ENCODE assay signal across 9 cellular contexts in the genomic region with DNA sequence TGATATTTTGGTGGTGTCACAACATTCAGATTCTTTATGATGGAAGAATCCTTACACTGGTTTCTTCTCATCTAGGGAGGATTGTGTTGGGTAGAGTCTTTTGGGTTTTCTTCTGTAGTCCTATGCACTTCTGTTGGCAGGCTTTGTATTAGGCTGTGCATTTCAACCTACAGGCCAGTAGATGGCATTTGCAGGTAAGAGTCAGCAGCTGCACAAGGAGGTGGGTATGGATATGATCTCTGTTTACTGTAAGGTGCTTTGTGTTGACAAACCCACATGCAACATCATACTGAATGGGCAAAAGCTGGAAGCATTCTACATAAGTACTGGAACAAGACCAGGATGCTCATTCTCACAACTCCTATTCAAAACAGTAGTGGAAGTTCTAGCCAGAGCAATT.
A peak's percentile ranks its signal among the peaks of the same experiment; 100 is the strongest.
DNase-seq lines count a peak whose midpoint lies in the region; ATAC-seq and TF ChIP-seq lines count a peak whose summit lies in the region.
"Had no signal": no experiment of that assay in that cellular context is flagged by ENCODE, and none has a peak within 500 bp of the region (broad histone marks: within the 10 kb centered on the region; RNA-seq: fewer than 3 reads in every experiment).

No MANE protein-coding gene starts in this region.

- in situ Hi-C loops in ACHN (cut with HindIII; ENCODE audit: low pct_ligation_motif_present, low pct_unique_long_range_greater_than_20kb, low sequenced_read_pairs) = no loop called here

- peak; percentile 57 for ATAC-seq in GM19043 (IDR thresholded peaks at IDR 0.05; ENCODE audit: low read depth, unreplicated experiment)
- no peak for ATAC-seq in mucosa of descending colon
- no peak for ATAC-seq in body of pancreas

- TF ChIP-seq POLR2A in adrenal gland (IDR thresholded peaks at IDR 0.05) (no peak), body of pancreas (IDR thresholded peaks at IDR 0.05) (no peak)

- DNase-seq in ACHN (peak; percentile 19), NCI-H82 (lab: John Stamatoyannopoulos, UW) (peak; percentile 75), choroid plexus epithelial cell (ENCODE audit: low read depth) (peak; percentile 33), adrenal gland (no peak), mucosa of descending colon (no peak), T-helper 1 cell (no peak), body of pancreas (no peak)

- intact Hi-C loops in adrenal gland (cut with DNase I) = no loop called here
- intact Hi-C loops in mucosa of descending colon (cut with DNase I, micrococcal nuclease) = no loop called here
- intact Hi-C loops in body of pancreas (cut with DNase I) = no loop called here

- H3K27ac ChIP-seq in adrenal gland (no peak overlapping the region), body of pancreas (no peak overlapping the region)
- H3K27ac ChIP-seq: BLaER1 treated with 17β-estradiol and CSF1 and Interleukin-3, amounts not matched to agents 10 nM and 100 nM had no signal

- no peak overlapping the region for H3K4me3 ChIP-seq in choroid plexus epithelial cell (ENCODE audit: low read depth, low read length)
- H3K4me3 ChIP-seq in adrenal gland = no peak overlapping the region
- no peak overlapping the region for H3K4me3 ChIP-seq in mucosa of descending colon
- no peak overlapping the region for H3K4me3 ChIP-seq in body of pancreas
- H3K4me3 ChIP-seq: BLaER1 treated with 17β-estradiol and CSF1 and Interleukin-3, amounts not matched to agents 10 nM and 100 nM had no signal

- no peaks in the 10 kb centered on the region for H3K4me1 ChIP-seq in adrenal gland (replicated peaks in 1 of 2)
- no peaks in the 10 kb centered on the region for H3K4me1 ChIP-seq in mucosa of descending colon (ENCODE audit: low read depth)
- no peaks in the 10 kb centered on the region for H3K4me1 ChIP-seq in body of pancreas
- H3K4me1 ChIP-seq: BLaER1 treated with 17β-estradiol and CSF1 and Interleukin-3, amounts not matched to agents 10 nM and 100 nM had no signal

- TF ChIP-seq CTCF in choroid plexus epithelial cell (conservative IDR thresholded peaks at IDR 0.05; ENCODE audit: low read depth, low read length) (peak; percentile 48), adrenal gland (IDR thresholded peaks at IDR 0.05) (no peak), mucosa of descending colon (IDR thresholded peaks at IDR 0.05) (no peak), body of pancreas (IDR thresholded peaks at IDR 0.05) (no peak)

- no peaks in the 10 kb centered on the region for H3K27me3 ChIP-seq in adrenal gland
- no peaks in the 10 kb centered on the region for H3K27me3 ChIP-seq in body of pancreas
- H3K27me3 ChIP-seq: BLaER1 treated with 17β-estradiol and CSF1 and Interleukin-3, amounts not matched to agents 10 nM and 100 nM had no signal

- no peaks in the 10 kb centered on the region for H3K9me3 ChIP-seq in adrenal gland (replicated peaks in 1 of 3)
- peaks cover 52% of the 10 kb centered on the region for H3K9me3 ChIP-seq in mucosa of descending colon
- peaks cover 0 to 5% (median 0%) of the 10 kb centered on the region in 3 donors for H3K9me3 ChIP-seq in body of pancreas

- H3K36me3 ChIP-seq in adrenal gland (replicated peaks in 1 of 2) = no peaks in the 10 kb centered on the region
- H3K36me3 ChIP-seq in mucosa of descending colon (ENCODE audit: low read depth) = no peaks in the 10 kb centered on the region
- H3K36me3 ChIP-seq in body of pancreas (replicated peaks in 1 of 2; ENCODE audit: insufficient read depth in 1 of 2, low read depth in 2 of 2) = no peaks in the 10 kb centered on the region

Comparison
In these comparisons a context has a peak if more than half of its experiments do, and no peak if none do; other contexts are left out.
1. DNase-seq: peak in ACHN (single experiment), NCI-H82 (single experiment) and choroid plexus epithelial cell (single experiment); none in adrenal gland (0 of 7), mucosa of descending colon (0 of 3), T-helper 1 cell (0 of 5) and body of pancreas (0 of 4).